Comparison of ENCODE assay signal across 8 cellular contexts in genomic region chr10:5685764-5686240, GRCh38. TPM values are rescaled to one million over a fixed set of nuclear protein-coding genes. Genes with fewer than 3 reads are reported as not detected.
DNase-seq lines count a peak whose midpoint lies in the region; ATAC-seq and TF ChIP-seq lines count a peak whose summit lies in the region.

No MANE protein-coding gene starts in this region.

- DNase-seq in GM12864 (ENCODE audit: low read depth) (no peak), PC-3 (no peak), epithelial cell of esophagus (ENCODE audit: low read depth) (peak; percentile 12), trophoblast cell (no peak), NCI-H2227 (lab: John Stamatoyannopoulos, UW; ENCODE audit: unreplicated experiment) (no peak)

- no peaks in the 10 kb centered on the region for H3F3A ChIP-seq in PC-3 (ENCODE audit: low read length, unreplicated experiment)

- H3K4me2 ChIP-seq in PC-3 (ENCODE audit: low read length) (peak overlapping the region; percentile 85), trophoblast cell (ENCODE audit: low read length) (peak overlapping the region; percentile 98)

- H3K27me3 ChIP-seq in PC-3 (ENCODE audit: low read length) (no peaks in the 10 kb centered on the region), trophoblast cell (ENCODE audit: insufficient read depth, low read length) (no peaks in the 10 kb centered on the region)

- POLR2A ChIA-PET in PC-3 (lab: Charles Lee; ENCODE audit: unreplicated experiment) = no interaction called here

- no peak overlapping the region for H2AK5ac ChIP-seq in trophoblast cell (ENCODE audit: low read length)

- BruUV-seq in PC-3 (replicated peaks; lab: Mats Ljungman, UMichigan) = TSS peak; percentile 59

- H3K9ac ChIP-seq in PC-3 (ENCODE audit: low read length) (peak overlapping the region; percentile 93), trophoblast cell (ENCODE audit: low read length) (peak overlapping the region; percentile 70)

- H3K79me2 ChIP-seq in PC-3 (ENCODE audit: low read length) = peaks cover 61% of the 10 kb centered on the region
- H3K79me2 ChIP-seq in trophoblast cell (ENCODE audit: control insufficient read depth, insufficient read depth, low read length, poor library complexity) = peaks cover 8% of the 10 kb centered on the region

- CTCF ChIA-PET in PC-3 (lab: Charles Lee) = no interaction called here

- no peak overlapping the region for H2BK120ac ChIP-seq in trophoblast cell (ENCODE audit: insufficient read depth, low read length, poor library complexity)

- H2AFZ ChIP-seq in PC-3 (ENCODE audit: low read length) = no peak overlapping the region
- no peak overlapping the region for H2AFZ ChIP-seq in trophoblast cell (ENCODE audit: insufficient read depth, low read length, poor library complexity)

- ATAC-seq in PC-3 = no peak
- ATAC-seq in HG03342 (IDR thresholded peaks at IDR 0.05; ENCODE audit: unreplicated experiment) = no peak
- no peak for ATAC-seq in HG03139 (IDR thresholded peaks at IDR 0.05; ENCODE audit: unreplicated experiment)
- no peak for ATAC-seq in GM19324 (IDR thresholded peaks at IDR 0.05; ENCODE audit: low FRiP score, unreplicated experiment)

- no peak overlapping the region for H2BK5ac ChIP-seq in trophoblast cell (ENCODE audit: low read depth, low read length, poor library complexity)

- H3K27ac ChIP-seq in PC-3 (ENCODE audit: low read length) = peak overlapping the region; percentile 73; the same call in 1 of the 2 replicates
- no peak overlapping the region for H3K27ac ChIP-seq in trophoblast cell (ENCODE audit: low read depth, low read length)

- no peak overlapping the region for H2BK12ac ChIP-seq in trophoblast cell (ENCODE audit: low read length)

- no peak overlapping the region for H3K18ac ChIP-seq in trophoblast cell (ENCODE audit: low read length)

- H4K12ac ChIP-seq in trophoblast cell (ENCODE audit: low read depth, low read length) = no peak overlapping the region

- no peak for TF ChIP-seq CTCF in GM12864 (IDR thresholded peaks at IDR 0.05; ENCODE audit: low read depth, low read length, missing control alignments)
- TF ChIP-seq CTCF in PC-3 (conservative IDR thresholded peaks at IDR 0.05; ENCODE audit: low read depth, low read length) = 0 out of 2 replicates have a peak, but pooled peaks have one; percentile 5
- TF ChIP-seq CTCF in epithelial cell of esophagus (IDR thresholded peaks at IDR 0.05; ENCODE audit: insufficient read depth, low read depth, low read length, missing control alignments) = no peak

- H3K14ac ChIP-seq in trophoblast cell (ENCODE audit: low read length) = no peak overlapping the region

- no peak overlapping the region for H4K91ac ChIP-seq in trophoblast cell (ENCODE audit: low read depth, low read length)

- peaks cover 12% of the 10 kb centered on the region; the same call in 1 of the 2 replicates for H3K4me1 ChIP-seq in PC-3 (ENCODE audit: insufficient read depth, low read length)
- H3K4me1 ChIP-seq in trophoblast cell (ENCODE audit: control insufficient read depth in 1 of 2, insufficient read depth in 2 of 2, low read length in 2 of 2) = no peaks in the 10 kb centered on the region

- H4K8ac ChIP-seq in trophoblast cell (ENCODE audit: low read depth, low read length) = no peak overlapping the region

- peaks cover 17% of the 10 kb centered on the region for H4K20me1 ChIP-seq in PC-3 (ENCODE audit: low read length)

- H3K79me1 ChIP-seq in trophoblast cell (ENCODE audit: low read length) = peaks cover 8% of the 10 kb centered on the region

- H3K36me3 ChIP-seq in PC-3 (ENCODE audit: low read depth, low read length) = no peaks in the 10 kb centered on the region
- H3K36me3 ChIP-seq in trophoblast cell (ENCODE audit: control insufficient read depth in 1 of 2, insufficient read depth in 2 of 2, low read length in 2 of 2) = no peaks in the 10 kb centered on the region

- WGBS in trophoblast cell (ENCODE audit: extremely low coverage, insufficient coverage, insufficient read length) = no CpG with 5 or more reads among the region's 10 CpGs

- peak overlapping the region; percentile 93 for H3K4me3 ChIP-seq in GM12864 (ENCODE audit: low read depth, low read length)
- H3K4me3 ChIP-seq in PC-3 (ENCODE audit: low read length) = peak overlapping the region; percentile 84
- peak overlapping the region; percentile 55 for H3K4me3 ChIP-seq in epithelial cell of esophagus (ENCODE audit: low read length)
- peak overlapping the region; percentile 97 for H3K4me3 ChIP-seq in trophoblast cell (ENCODE audit: low read depth, low read length)

- peak overlapping the region; percentile 87 for H3K4ac ChIP-seq in trophoblast cell (ENCODE audit: low read depth, low read length)

- no peaks in the 10 kb centered on the region for H3K9me2 ChIP-seq in PC-3 (replicated peaks; ENCODE audit: low read length)

- intact Hi-C loops in PC-3 (cut with micrococcal nuclease) = loop anchor here (5.0 to 10.0 kb wide), 2 partner anchors 126 to 199 kb away; partner anchors contain the start of genes ANKRD16 and GDI2

- H3K9me3 ChIP-seq in PC-3 (ENCODE audit: low read length) (no peaks in the 10 kb centered on the region), trophoblast cell (ENCODE audit: insufficient read depth, low read depth, low read length) (no peaks in the 10 kb centered on the region)

- H3K23ac ChIP-seq in trophoblast cell (ENCODE audit: low read length) = no peak overlapping the region

RNA-seq across cellular contexts. Expression of gene TASOR2, which starts 1.2 kb away (rescaled TPM):
- 47.3 and 52.9 TPM in 2 replicates for total RNA-seq in PC-3 (2014; rRNA removed)
- polyA plus RNA-seq in trophoblast cell (2013) = 28.3 and 29.3 TPM in 2 replicates

RNA-seq across cellular contexts. Expression of gene ASB13, which starts 19.4 kb away (rescaled TPM):
- total RNA-seq in PC-3 (2014; rRNA removed) = 5.4 and 6.6 TPM in 2 replicates
- polyA plus RNA-seq in trophoblast cell (2013) = 3.3 and 3.7 TPM in 2 replicates
